8 cellular contexts compared by ENCODE assay signal in genomic region chr15:74995182-74995778, GRCh38. TPM values are rescaled to one million over a fixed set of nuclear protein-coding genes. Genes with fewer than 3 reads are reported as not detected.
DNase-seq lines count a peak whose midpoint lies in the region; ATAC-seq and TF ChIP-seq lines count a peak whose summit lies in the region.

Gene SCAMP5 (plus strand): TSS chr15:74995563. CDS start chr15:75011840, 16,277 bp downstream.

- DNase-seq in GM06990 (ENCODE audit: extremely low read depth, insufficient read length): peak; percentile 84
- peak; percentile 90 for DNase-seq in NCI-H2196 (lab: John Stamatoyannopoulos, UW; ENCODE audit: unreplicated experiment)
- DNase-seq in mammary epithelial cell: peak; percentile 81
- DNase-seq in skeletal muscle cell (ENCODE audit: low read depth): peak; percentile 85

- TF ChIP-seq CTCF in GM06990 (IDR thresholded peaks at IDR 0.05; ENCODE audit: insufficient read depth, low read length, poor library complexity, severe bottlenecking) (no peak), WI38 (IDR thresholded peaks at IDR 0.05; ENCODE audit: low read depth, low read length) (no peak), mammary epithelial cell (conservative IDR thresholded peaks at IDR 0.05 in 1 of 2, IDR thresholded peaks at IDR 0.05 in 1 of 2; ENCODE audit: extremely low read depth in 1 of 2, insufficient read depth in 1 of 2, low read depth in 1 of 2, low read length in 2 of 2) (no peak)

- H2AFZ ChIP-seq in mammary epithelial cell (ENCODE audit: low read depth, low read length): peak within 1 kb of the TSS; percentile 90

- WGBS in mammary epithelial cell (ENCODE audit: low coverage, missing lambda C conversion rate): 4% methylated on average over 20 of the region's 58 CpGs

- H4K20me1 ChIP-seq in mammary epithelial cell (ENCODE audit: insufficient read depth, low read length): no peaks in the 10 kb centered on the region

- no peaks in the 10 kb centered on the region for H3K9me3 ChIP-seq in mammary epithelial cell (replicated peaks; ENCODE audit: insufficient read depth, low read length)
- peaks cover 4% of the 10 kb centered on the region for H3K9me3 ChIP-seq in iPS-18c (ENCODE audit: control insufficient read depth, insufficient read depth, low read length)

- no peak within 1 kb of the TSS for H3K27ac ChIP-seq in mammary epithelial cell (ENCODE audit: insufficient read depth, low read depth, low read length)

- ATAC-seq in HG03095 (IDR thresholded peaks at IDR 0.05; ENCODE audit: unreplicated experiment): peak; percentile 65
- ATAC-seq in GM18517 (IDR thresholded peaks at IDR 0.05; ENCODE audit: unreplicated experiment): no peak

- dilution Hi-C loops in mammary epithelial cell (cut with HindIII; ENCODE audit: low sequenced_read_pairs): no loop called here

- peak within 1 kb of the TSS; percentile 77 for H3K4me3 ChIP-seq in GM06990 (replicated peaks; ENCODE audit: low read depth, low read length)
- peak within 1 kb of the TSS; percentile 53 for H3K4me3 ChIP-seq in WI38 (ENCODE audit: low read depth, low read length)
- peak within 1 kb of the TSS; percentile 51 to 61 (median 51) for H3K4me3 ChIP-seq in mammary epithelial cell (replicated peaks in 1 of 3; ENCODE audit: insufficient read depth in 1 of 3, low read depth in 2 of 3, low read length in 3 of 3)
- peak within 1 kb of the TSS; percentile 83 for H3K4me3 ChIP-seq in iPS-18c (ENCODE audit: insufficient read depth, low read depth, low read length)
- H3K4me3 ChIP-seq in skeletal muscle cell (ENCODE audit: low read depth, low read length): peak within 1 kb of the TSS; percentile 69

- H3K36me3 ChIP-seq in GM06990 (ENCODE audit: control insufficient read depth, insufficient read depth, low read length) (no peaks in the 10 kb centered on the region), mammary epithelial cell (ENCODE audit: insufficient read depth, low read length) (no peaks in the 10 kb centered on the region)

- no peak within 1 kb of the TSS for H3K9ac ChIP-seq in mammary epithelial cell (ENCODE audit: insufficient read depth, low read length)

- CTCF ChIA-PET in mammary epithelial cell (lab: Charles Lee; ENCODE audit: low non-redundant PET): no interaction called here

- H3K27me3 ChIP-seq in GM06990 (replicated peaks; ENCODE audit: control insufficient read depth, insufficient read depth, low read length) (no peaks in the 10 kb centered on the region; the same call in 1 of the 2 replicates), mammary epithelial cell (ENCODE audit: insufficient read depth, low read length) (peaks cover 5% of the 10 kb centered on the region)

- intact Hi-C loops in mammary epithelial cell (cut with micrococcal nuclease): no loop called here

- in situ Hi-C loops in mammary epithelial cell (cut with MboI; ENCODE audit: low sequenced_read_pairs in 2 of 2): no loop called here

- BruUV-seq in mammary epithelial cell (replicated peaks; lab: Mats Ljungman, UMichigan): no TSS peak

- H3K4me1 ChIP-seq in mammary epithelial cell (ENCODE audit: insufficient read depth, low read length): peaks cover 12% of the 10 kb centered on the region

- H3K4me2 ChIP-seq in mammary epithelial cell (ENCODE audit: insufficient read depth, low read depth, low read length): peak within 1 kb of the TSS; percentile 98

- H3K79me2 ChIP-seq in mammary epithelial cell (ENCODE audit: insufficient read depth, low read length): no peaks in the 10 kb centered on the region

RNA-seq across cellular contexts. Expression of gene SCAMP5, which starts in this region (rescaled TPM):
- 1 to 10 TPM; 1.1 to 1.3 TPM for total RNA-seq in mammary epithelial cell
- 0.91 TPM for polyA plus RNA-seq in mammary epithelial cell
- 2.1 TPM for polyA minus RNA-seq in mammary epithelial cell
